Comparison of ENCODE assay signal across 1 cellular context in the genomic region with DNA sequence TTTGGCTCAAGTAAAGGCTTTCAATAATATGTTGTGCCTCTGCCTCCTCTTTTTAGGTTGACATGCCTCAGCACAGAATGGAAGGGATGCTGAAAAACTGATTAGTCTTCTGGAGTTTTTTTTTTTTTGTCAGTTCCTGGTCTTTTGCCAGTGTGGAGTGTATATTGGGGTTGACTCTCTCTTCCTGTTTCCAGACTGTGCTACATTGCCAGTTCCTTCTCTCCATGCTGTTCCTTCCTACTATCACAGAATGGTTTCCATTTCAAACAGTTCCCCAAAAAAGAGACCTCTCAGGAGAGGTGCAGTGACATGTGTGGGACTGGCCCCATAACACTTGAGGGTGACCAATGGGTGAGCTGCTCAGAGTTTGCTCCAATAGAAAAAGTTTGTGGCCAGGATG.
TF ChIP-seq lines count a peak whose summit lies in the region.

No MANE protein-coding gene starts in this region.

TF ChIP-seq in GM12878, 131 proteins besides CTCF, POLR2A, EP300 and RAD21 (continued from another document):
- TF ChIP-seq, protein P1, sequence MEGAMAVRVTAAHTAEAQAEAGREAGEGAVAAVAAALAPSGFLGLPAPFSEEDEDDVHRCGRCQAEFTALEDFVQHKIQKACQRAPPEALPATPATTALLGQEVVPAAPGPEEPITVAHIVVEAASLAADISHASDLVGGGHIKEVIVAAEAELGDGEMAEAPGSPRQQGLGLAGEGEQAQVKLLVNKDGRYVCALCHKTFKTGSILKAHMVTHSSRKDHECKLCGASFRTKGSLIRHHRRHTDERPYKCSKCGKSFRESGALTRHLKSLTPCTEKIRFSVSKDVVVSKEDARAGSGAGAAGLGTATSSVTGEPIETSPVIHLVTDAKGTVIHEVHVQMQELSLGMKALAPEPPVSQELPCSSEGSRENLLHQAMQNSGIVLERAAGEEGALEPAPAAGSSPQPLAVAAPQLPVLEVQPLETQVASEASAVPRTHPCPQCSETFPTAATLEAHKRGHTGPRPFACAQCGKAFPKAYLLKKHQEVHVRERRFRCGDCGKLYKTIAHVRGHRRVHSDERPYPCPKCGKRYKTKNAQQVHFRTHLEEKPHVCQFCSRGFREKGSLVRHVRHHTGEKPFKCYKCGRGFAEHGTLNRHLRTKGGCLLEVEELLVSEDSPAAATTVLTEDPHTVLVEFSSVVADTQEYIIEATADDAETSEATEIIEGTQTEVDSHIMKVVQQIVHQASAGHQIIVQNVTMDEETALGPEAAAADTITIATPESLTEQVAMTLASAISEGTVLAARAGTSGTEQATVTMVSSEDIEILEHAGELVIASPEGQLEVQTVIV (IDR thresholded peaks at IDR 0.05; ENCODE audit: borderline replicate concordance, partially characterized antibody): no peak
- no peak for TF ChIP-seq TCF7 (IDR thresholded peaks at IDR 0.05; ENCODE audit: borderline replicate concordance)
- TF ChIP-seq NR2C1 (IDR thresholded peaks at IDR 0.05): no peak
- no peak for TF ChIP-seq POLR2AphosphoS2 (IDR thresholded peaks at IDR 0.05; ENCODE audit: low read depth, low read length)
- TF ChIP-seq, protein P2, sequence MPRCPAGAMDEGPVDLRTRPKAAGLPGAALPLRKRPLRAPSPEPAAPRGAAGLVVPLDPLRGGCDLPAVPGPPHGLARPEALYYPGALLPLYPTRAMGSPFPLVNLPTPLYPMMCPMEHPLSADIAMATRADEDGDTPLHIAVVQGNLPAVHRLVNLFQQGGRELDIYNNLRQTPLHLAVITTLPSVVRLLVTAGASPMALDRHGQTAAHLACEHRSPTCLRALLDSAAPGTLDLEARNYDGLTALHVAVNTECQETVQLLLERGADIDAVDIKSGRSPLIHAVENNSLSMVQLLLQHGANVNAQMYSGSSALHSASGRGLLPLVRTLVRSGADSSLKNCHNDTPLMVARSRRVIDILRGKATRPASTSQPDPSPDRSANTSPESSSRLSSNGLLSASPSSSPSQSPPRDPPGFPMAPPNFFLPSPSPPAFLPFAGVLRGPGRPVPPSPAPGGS (IDR thresholded peaks at IDR 0.05; ENCODE audit: borderline replicate concordance, insufficient read depth, low read depth, low read length, poor library complexity, severe bottlenecking): no peak
- no peak for TF ChIP-seq IRF4 (IDR thresholded peaks at IDR 0.05; ENCODE audit: low read depth, low read length)
TF ChIP-seq in GM12878: peak in this region for 0.
